8 cellular contexts compared by ENCODE assay signal in the genomic region with DNA sequence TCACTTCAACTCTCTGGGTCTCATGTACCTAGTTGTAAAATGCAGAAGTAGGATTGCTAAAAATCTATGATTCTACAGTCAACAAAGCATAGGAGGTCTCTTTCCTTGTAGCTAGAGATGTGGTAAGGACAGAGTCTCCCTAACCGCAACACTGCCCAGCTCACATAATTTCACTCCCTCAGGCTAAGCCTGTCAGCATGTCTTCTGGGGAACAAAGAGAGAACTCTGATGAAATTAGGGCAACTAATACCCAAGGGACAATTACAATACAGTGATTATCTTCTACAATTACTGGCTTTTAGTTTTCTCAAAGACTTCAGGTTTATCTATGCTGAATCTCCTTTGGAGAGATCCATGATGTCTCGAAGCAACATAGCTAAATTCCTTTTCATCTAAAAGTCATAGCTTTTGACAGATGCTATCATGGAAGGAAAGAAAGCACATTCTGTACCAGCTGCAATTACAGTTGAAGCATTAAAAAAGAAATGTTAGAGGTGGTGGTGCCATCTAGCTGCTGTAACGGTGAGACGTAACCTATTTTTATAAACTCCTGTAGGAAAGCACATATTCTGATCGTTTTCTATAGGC.
DNase-seq lines count a peak whose midpoint lies in the region; ATAC-seq and TF ChIP-seq lines count a peak whose summit lies in the region.

No MANE protein-coding gene starts in this region.

- H3K14ac ChIP-seq in neuronal stem cell (ENCODE audit: low read length) = no peak overlapping the region

- H3K4me2 ChIP-seq in PC-3 (ENCODE audit: low read length) = peak overlapping the region; percentile 66
- H3K4me2 ChIP-seq in neural cell (ENCODE audit: low read length) = no peak overlapping the region
- H3K4me2 ChIP-seq in neuronal stem cell (ENCODE audit: insufficient read depth, low read length, poor library complexity, severe bottlenecking) = no peak overlapping the region

- no peaks in the 10 kb centered on the region for H4K20me1 ChIP-seq in PC-3 (ENCODE audit: low read length)
- H4K20me1 ChIP-seq in neural cell (ENCODE audit: insufficient read depth) = no peaks in the 10 kb centered on the region

- H3K36me3 ChIP-seq in PC-3 (ENCODE audit: low read depth, low read length) (no peaks in the 10 kb centered on the region), neural cell (ENCODE audit: insufficient read depth, low read length) (no peaks in the 10 kb centered on the region), neuronal stem cell (replicated peaks in 1 of 2; ENCODE audit: control insufficient read depth in 2 of 2, insufficient read depth in 2 of 2, low read length in 2 of 2) (no peaks in the 10 kb centered on the region)

- H3K18ac ChIP-seq in neuronal stem cell (ENCODE audit: low read length) = no peak overlapping the region

- POLR2A ChIA-PET in PC-3 (lab: Charles Lee; ENCODE audit: unreplicated experiment) = interaction anchor here (0.6 kb wide), 1 partner anchor 181 kb away, joined by 3 read pairs; no protein-coding TSS in a partner anchor

- no peak overlapping the region for H2BK15ac ChIP-seq in neuronal stem cell (ENCODE audit: low read length)

- intact Hi-C loops in PC-3 (cut with micrococcal nuclease) = loop anchor here (1.0 to 5.0 kb wide), 7 partner anchors 41 to 591 kb away; no protein-coding TSS in a partner anchor

- H3K4me3 ChIP-seq in PC-3 (ENCODE audit: low read length) = peak overlapping the region; percentile 21; the same call in 1 of the 2 replicates
- H3K4me3 ChIP-seq in epithelial cell of proximal tubule (ENCODE audit: low read depth, low read length) = no peak overlapping the region
- peak overlapping the region; percentile 32 for H3K4me3 ChIP-seq in neural cell (ENCODE audit: low read length)
- no peak overlapping the region for H3K4me3 ChIP-seq in neuronal stem cell (ENCODE audit: low read length in 2 of 2)

- no peak for TF ChIP-seq EP300 in neural cell (conservative IDR thresholded peaks at IDR 0.05; ENCODE audit: poor library complexity, severe bottlenecking)

- H2AK5ac ChIP-seq in neuronal stem cell (ENCODE audit: low read depth, low read length) = no peak overlapping the region

- H3K27me3 ChIP-seq in PC-3 (ENCODE audit: low read length) (no peaks in the 10 kb centered on the region), neural cell (ENCODE audit: insufficient read depth, low read depth, low read length) (no peaks in the 10 kb centered on the region), neuronal stem cell (ENCODE audit: control insufficient read depth in 3 of 3, insufficient read depth in 3 of 3, low read depth in 1 of 3, low read length in 3 of 3) (no peaks in the 10 kb centered on the region)

- DNase-seq in AG08396 (ENCODE audit: low spot score) (peak; percentile 49), PC-3 (peak; percentile 72), epithelial cell of proximal tubule (ENCODE audit: low read depth) (no peak), neuronal stem cell (ENCODE audit: low spot score) (no peak)

- H3K4ac ChIP-seq in neuronal stem cell (ENCODE audit: low read length) = no peak overlapping the region

- no peak overlapping the region for H3K23ac ChIP-seq in neuronal stem cell (ENCODE audit: low read depth, low read length, poor library complexity)

- H4K91ac ChIP-seq in neuronal stem cell (ENCODE audit: low read depth, low read length, poor library complexity) = no peak overlapping the region

- H4K8ac ChIP-seq in neuronal stem cell (ENCODE audit: low read depth, low read length) = no peak overlapping the region

- H3K9me2 ChIP-seq in PC-3 (replicated peaks; ENCODE audit: low read length) (no peaks in the 10 kb centered on the region), neural cell (ENCODE audit: insufficient read depth, low read length) (no peaks in the 10 kb centered on the region)

- H3K79me1 ChIP-seq in neuronal stem cell (ENCODE audit: low read depth, low read length) = no peaks in the 10 kb centered on the region

- H3K9ac ChIP-seq in PC-3 (ENCODE audit: low read length) = peak overlapping the region; percentile 34
- no peak overlapping the region for H3K9ac ChIP-seq in neural cell (ENCODE audit: low read length)
- no peak overlapping the region for H3K9ac ChIP-seq in neuronal stem cell (ENCODE audit: low read depth, low read length, poor library complexity)

- H3K79me2 ChIP-seq in PC-3 (ENCODE audit: low read length) (no peaks in the 10 kb centered on the region), neural cell (replicated peaks; ENCODE audit: insufficient read depth, low read length) (no peaks in the 10 kb centered on the region)

- TF ChIP-seq CTCF in PC-3 (conservative IDR thresholded peaks at IDR 0.05; ENCODE audit: low read depth, low read length) (peak; percentile 86), epithelial cell of proximal tubule (conservative IDR thresholded peaks at IDR 0.05; ENCODE audit: low read depth, low read length) (peak; percentile 63), neural cell (IDR thresholded peaks at IDR 0.05; ENCODE audit: poor library complexity, severe bottlenecking) (peak; percentile 85)

- CTCF ChIA-PET in PC-3 (lab: Charles Lee) = interaction anchor here (0.5 to 1.5 kb wide), 10 partner anchors 9 to 382 kb away, joined by 3 to 8 read pairs (median 4); no protein-coding TSS in a partner anchor

- H3F3A ChIP-seq in PC-3 (ENCODE audit: low read length, unreplicated experiment) (no peaks in the 10 kb centered on the region), neural cell (ENCODE audit: insufficient read depth, low read length, poor library complexity, severe bottlenecking) (no peaks in the 10 kb centered on the region)

- peak overlapping the region; percentile 80 for H2AFZ ChIP-seq in PC-3 (ENCODE audit: low read length)
- H2AFZ ChIP-seq in neural cell (ENCODE audit: low read depth, low read length) = no peak overlapping the region
- no peak overlapping the region for H2AFZ ChIP-seq in neuronal stem cell (ENCODE audit: low read length)

- H3K4me1 ChIP-seq in PC-3 (ENCODE audit: insufficient read depth, low read length) (peaks cover 21% of the 10 kb centered on the region), neuronal stem cell (ENCODE audit: control insufficient read depth in 2 of 2, insufficient read depth in 1 of 2, low read depth in 1 of 2, low read length in 2 of 2) (peaks cover 0 to 2% of the 10 kb centered on the region in 2 donors)

- H3K9me3 ChIP-seq in PC-3 (ENCODE audit: low read length) (no peaks in the 10 kb centered on the region), neural cell (ENCODE audit: low read length) (no peaks in the 10 kb centered on the region), neuronal stem cell (replicated peaks in 1 of 2; ENCODE audit: control insufficient read depth in 2 of 2, insufficient read depth in 1 of 2, low read depth in 1 of 2, low read length in 2 of 2) (no peaks in the 10 kb centered on the region)

- H3K27ac ChIP-seq in PC-3 (ENCODE audit: low read length) = peak overlapping the region; percentile 47
- H3K27ac ChIP-seq in neural cell (ENCODE audit: low read length) = no peak overlapping the region
- no peak overlapping the region for H3K27ac ChIP-seq in neuronal stem cell (replicated peaks; ENCODE audit: low read length)

- H2BK5ac ChIP-seq in neuronal stem cell (ENCODE audit: low read length) = no peak overlapping the region

- H2BK12ac ChIP-seq in neuronal stem cell (ENCODE audit: low read length) = no peak overlapping the region

- BruUV-seq in PC-3 (replicated peaks; lab: Mats Ljungman, UMichigan) = no TSS peak

- TF ChIP-seq RAD21 in neural cell (conservative IDR thresholded peaks at IDR 0.05) = peak; percentile 78

- WGBS in neuronal stem cell (ENCODE audit: extremely low coverage in 2 of 2, insufficient read length in 2 of 2, insufficient replicate concordance in 1 of 2), 2 donors = no CpG with 5 or more reads among the region's 5 CpGs

- no peak overlapping the region for H2BK120ac ChIP-seq in neuronal stem cell (ENCODE audit: low read depth, low read length)

- ATAC-seq in GM18511 (IDR thresholded peaks at IDR 0.05; ENCODE audit: unreplicated experiment) (peak; percentile 38), HG03045 (IDR thresholded peaks at IDR 0.05; ENCODE audit: unreplicated experiment) (peak; percentile 10), PC-3 (peak; percentile 82), HG03097 (IDR thresholded peaks at IDR 0.05; ENCODE audit: low FRiP score, unreplicated experiment) (no peak)

TF ChIP-seq in neural cell, 6 proteins besides CTCF, POLR2A, EP300 and RAD21:
- TF ChIP-seq MXI1 (conservative IDR thresholded peaks at IDR 0.05; ENCODE audit: poor library complexity, severe bottlenecking) = peak; percentile 19
- TF ChIP-seq, protein P1, sequence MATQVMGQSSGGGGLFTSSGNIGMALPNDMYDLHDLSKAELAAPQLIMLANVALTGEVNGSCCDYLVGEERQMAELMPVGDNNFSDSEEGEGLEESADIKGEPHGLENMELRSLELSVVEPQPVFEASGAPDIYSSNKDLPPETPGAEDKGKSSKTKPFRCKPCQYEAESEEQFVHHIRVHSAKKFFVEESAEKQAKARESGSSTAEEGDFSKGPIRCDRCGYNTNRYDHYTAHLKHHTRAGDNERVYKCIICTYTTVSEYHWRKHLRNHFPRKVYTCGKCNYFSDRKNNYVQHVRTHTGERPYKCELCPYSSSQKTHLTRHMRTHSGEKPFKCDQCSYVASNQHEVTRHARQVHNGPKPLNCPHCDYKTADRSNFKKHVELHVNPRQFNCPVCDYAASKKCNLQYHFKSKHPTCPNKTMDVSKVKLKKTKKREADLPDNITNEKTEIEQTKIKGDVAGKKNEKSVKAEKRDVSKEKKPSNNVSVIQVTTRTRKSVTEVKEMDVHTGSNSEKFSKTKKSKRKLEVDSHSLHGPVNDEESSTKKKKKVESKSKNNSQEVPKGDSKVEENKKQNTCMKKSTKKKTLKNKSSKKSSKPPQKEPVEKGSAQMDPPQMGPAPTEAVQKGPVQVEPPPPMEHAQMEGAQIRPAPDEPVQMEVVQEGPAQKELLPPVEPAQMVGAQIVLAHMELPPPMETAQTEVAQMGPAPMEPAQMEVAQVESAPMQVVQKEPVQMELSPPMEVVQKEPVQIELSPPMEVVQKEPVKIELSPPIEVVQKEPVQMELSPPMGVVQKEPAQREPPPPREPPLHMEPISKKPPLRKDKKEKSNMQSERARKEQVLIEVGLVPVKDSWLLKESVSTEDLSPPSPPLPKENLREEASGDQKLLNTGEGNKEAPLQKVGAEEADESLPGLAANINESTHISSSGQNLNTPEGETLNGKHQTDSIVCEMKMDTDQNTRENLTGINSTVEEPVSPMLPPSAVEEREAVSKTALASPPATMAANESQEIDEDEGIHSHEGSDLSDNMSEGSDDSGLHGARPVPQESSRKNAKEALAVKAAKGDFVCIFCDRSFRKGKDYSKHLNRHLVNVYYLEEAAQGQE (IDR thresholded peaks at IDR 0.05; ENCODE audit: borderline replicate concordance) = no peak
- no peak for TF ChIP-seq TAF1 (IDR thresholded peaks at IDR 0.05; ENCODE audit: low read depth)
- no peak for TF ChIP-seq POLR2AphosphoS5 (IDR thresholded peaks at IDR 0.05)
- no peak for TF ChIP-seq EZH2 (IDR thresholded peaks at IDR 0.05; ENCODE audit: borderline replicate concordance, insufficient read depth, low read length, poor library complexity, severe bottlenecking)
- peak; percentile 76 for TF ChIP-seq SMC3 (conservative IDR thresholded peaks at IDR 0.05; ENCODE audit: poor library complexity)

Comparison
In these comparisons a context has a peak if more than half of its experiments do, and no peak if none do; other contexts are left out.
1. DNase-seq: peak in AG08396 (single experiment) and PC-3 (single experiment); none in epithelial cell of proximal tubule (single experiment) and neuronal stem cell (single experiment).
2. H3K4me3 ChIP-seq: peak in PC-3 (single experiment) and neural cell (single experiment); none in epithelial cell of proximal tubule (single experiment) and neuronal stem cell (0 of 2).
3. Peak in every context shown above with its lines, with median percentiles within 50 percentile points of each other: CTCF ChIP-seq.